In genomic region chr1:24382165-24382577, GRCh38 we compare ENCODE assay signal across 29 cellular contexts. TPM values are rescaled to one million over a fixed set of nuclear protein-coding genes. Genes with fewer than 3 reads are reported as not detected.
DNase-seq lines count a peak whose midpoint lies in the region; ATAC-seq and TF ChIP-seq lines count a peak whose summit lies in the region.
"Had no signal": no experiment of that assay in that cellular context is flagged by ENCODE, and none has a peak within 500 bp of the region (broad histone marks: within the 10 kb centered on the region; RNA-seq: fewer than 3 reads in every experiment).

No MANE protein-coding gene starts in this region.

- DNase-seq in RWPE1 (ENCODE audit: low spot score) (peak; percentile 41), osteocyte (ENCODE audit: extremely low spot score, unreplicated experiment) (peak; percentile 10), SKM-1 treated with dmso at 0.1 percent for 144 hours (lab: John Stamatoyannopoulos, UW; ENCODE audit: unreplicated experiment) (no peak), Calu3 (no peak)
- no peak for DNase-seq in effector memory CD4-positive, alpha-beta T cell
- DNase-seq: activated CD4-positive, alpha-beta T cell treated with anti-CD3 and anti-CD28 coated beads, Interleukin-2, amount 10 ng/mL, durations not matched to agents 7 days and 5 days; activated T-cell treated with anti-CD3 and anti-CD28 coated beads, Interleukin-2, amount 50 U/mL, for 24 hours; AML-193; CD4-positive, alpha-beta T cell; DND-41; GF-D8; GM23248; naive thymus-derived CD4-positive, alpha-beta T cell; NCI-H1048; NCI-H2107; NCI-H748 treated with DMSO at 0.1 percent for 48 hours; stimulated activated CD4-positive, alpha-beta T cell treated with anti-CD3 and anti-CD28 coated beads, Interleukin-4, amount 100 ng/mL, for 4 hours; substantia nigra; SW 1271; T1000; upper lobe of right lung; WERI-Rb-1 had no signal

- H3K4me3 Mint-ChIP-seq in osteocyte (ENCODE audit: unreplicated experiment), result no peak overlapping the region
- H3K4me3 Mint-ChIP-seq in Calu3 (ENCODE audit: low read depth, unreplicated experiment), result no peak overlapping the region
- H3K4me3 Mint-ChIP-seq: activated CD4-positive, alpha-beta T cell treated with anti-CD3 and anti-CD28 coated beads, Interleukin-2, amount 10 ng/mL, durations not matched to agents 7 days and 5 days; activated T-cell treated with anti-CD3 and anti-CD28 coated beads, Interleukin-2, amount 50 U/mL, for 24 hours; CD4-positive, alpha-beta T cell; central memory CD8-positive, alpha-beta T cell; dendritic cell treated with granulocyte-macrophage colony-stimulating factor and Interleukin-4, amounts not matched to agents 40 ng/mL and 50 ng/mL, for 4 days; naive thymus-derived CD4-positive, alpha-beta T cell had no signal

- CTCF ChIA-PET in RWPE1 (lab: Yijun Ruan, JAX) (interaction anchor here (1.0 to 1.4 kb wide), 3 partner anchors 9 to 183 kb away, joined by 6 to 8 read pairs (median 7); no protein-coding TSS in a partner anchor), Calu3 (lab: Charles Lee) (interaction anchor here (0.7 kb wide), 1 partner anchor 1419 kb away, joined by 3 read pairs; no protein-coding TSS in a partner anchor)

- peaks cover 5% of the 10 kb centered on the region for H3K36me3 Mint-ChIP-seq in osteocyte (ENCODE audit: unreplicated experiment)
- H3K36me3 Mint-ChIP-seq in Calu3 (ENCODE audit: insufficient read depth, unreplicated experiment), result peaks cover 10% of the 10 kb centered on the region

- intact Hi-C loops in Calu3 (cut with micrococcal nuclease; ENCODE audit: unreplicated experiment), result no loop called here

- TF ChIP-seq CTCF in RWPE1 (conservative IDR thresholded peaks at IDR 0.05; ENCODE audit: low read depth), result no peak
- no peak for TF ChIP-seq CTCF in osteocyte (IDR thresholded peaks at IDR 0.05)
- no peak for TF ChIP-seq CTCF in Calu3 (IDR thresholded peaks at IDR 0.05; ENCODE audit: unreplicated experiment)

- BruUV-seq in Calu3 (replicated peaks; lab: Mats Ljungman, UMichigan), result no TSS peak

- POLR2A ChIA-PET in RWPE1 (lab: Yijun Ruan, JAX; ENCODE audit: low non-redundant PET), result no interaction called here

- ATAC-seq in esophagus mucosa, result peak; percentile 63
- ATAC-seq: left lobe of liver; naive thymus-derived CD4-positive, alpha-beta T cell; upper lobe of right lung had no signal

- H3K4me1 ChIP-seq in BLaER1, result peaks cover 13% of the 10 kb centered on the region; the same call in 1 of the 2 replicates
- H3K4me1 ChIP-seq in effector memory CD4-positive, alpha-beta T cell (ENCODE audit: control insufficient read depth, insufficient read depth, low read length, poor library complexity, severe bottlenecking), result peaks cover 8% of the 10 kb centered on the region

- no peak overlapping the region for H3K4me3 ChIP-seq in BLaER1
- H3K4me3 ChIP-seq in effector memory CD4-positive, alpha-beta T cell (ENCODE audit: insufficient read depth, low read depth, low read length, poor library complexity, severe bottlenecking), result no peak overlapping the region
- H3K4me3 ChIP-seq: GM23248, upper lobe of right lung had no signal

- H3K9ac ChIP-seq in BLaER1, result no peak overlapping the region
- H3K9ac ChIP-seq: GM23248 had no signal

- H3K9me3 ChIP-seq in BLaER1, result no peaks in the 10 kb centered on the region
- H3K9me3 ChIP-seq in effector memory CD4-positive, alpha-beta T cell (ENCODE audit: control insufficient read depth, low read length), result no peaks in the 10 kb centered on the region
- H3K9me3 ChIP-seq: neutrophil, upper lobe of right lung had no signal

- H3K27me3 Mint-ChIP-seq in osteocyte (ENCODE audit: unreplicated experiment) (no peaks in the 10 kb centered on the region), Calu3 (ENCODE audit: unreplicated experiment) (no peaks in the 10 kb centered on the region)
- H3K27me3 Mint-ChIP-seq: activated CD4-positive, alpha-beta T cell treated with anti-CD3 and anti-CD28 coated beads, Interleukin-2, amount 10 ng/mL, durations not matched to agents 7 days and 5 days; activated T-cell treated with anti-CD3 and anti-CD28 coated beads, Interleukin-2, amount 50 U/mL, for 24 hours; CD4-positive, alpha-beta T cell; central memory CD8-positive, alpha-beta T cell; dendritic cell treated with granulocyte-macrophage colony-stimulating factor and Interleukin-4, amounts not matched to agents 40 ng/mL and 50 ng/mL, for 4 days; naive thymus-derived CD4-positive, alpha-beta T cell; progenitor cell of endocrine pancreas had no signal

- no peak overlapping the region for H3K27ac ChIP-seq in BLaER1
- H3K27ac ChIP-seq in RWPE1, result peak overlapping the region; percentile 65
- H3K27ac ChIP-seq in effector memory CD4-positive, alpha-beta T cell (ENCODE audit: insufficient read depth, low read length, poor library complexity, severe bottlenecking), result no peak overlapping the region
- H3K27ac ChIP-seq: GM23248, neutrophil, upper lobe of right lung, WERI-Rb-1 had no signal

- H4K20me1 ChIP-seq in BLaER1, result no peaks in the 10 kb centered on the region

- H3K36me3 ChIP-seq in BLaER1, result no peaks in the 10 kb centered on the region
- no peaks in the 10 kb centered on the region for H3K36me3 ChIP-seq in effector memory CD4-positive, alpha-beta T cell (ENCODE audit: control insufficient read depth, insufficient read depth, low read length)
- H3K36me3 ChIP-seq: neutrophil had no signal

- H3K4me2 ChIP-seq in BLaER1, result peak overlapping the region; percentile 23; the same call in 1 of the 2 replicates

- H3K4me1 Mint-ChIP-seq in osteocyte (ENCODE audit: unreplicated experiment) (peaks cover 26% of the 10 kb centered on the region), Calu3 (ENCODE audit: low read depth, unreplicated experiment) (peaks cover 10% of the 10 kb centered on the region)

- H3K9me3 Mint-ChIP-seq in osteocyte (ENCODE audit: unreplicated experiment) (no peaks in the 10 kb centered on the region), Calu3 (ENCODE audit: low read depth, unreplicated experiment) (no peaks in the 10 kb centered on the region)
- H3K9me3 Mint-ChIP-seq: activated CD4-positive, alpha-beta T cell treated with anti-CD3 and anti-CD28 coated beads, Interleukin-2, amount 10 ng/mL, durations not matched to agents 7 days and 5 days; activated T-cell treated with anti-CD3 and anti-CD28 coated beads, Interleukin-2, amount 50 U/mL, for 24 hours; CD4-positive, alpha-beta T cell; central memory CD8-positive, alpha-beta T cell; dendritic cell treated with granulocyte-macrophage colony-stimulating factor and Interleukin-4, amounts not matched to agents 40 ng/mL and 50 ng/mL, for 4 days; naive thymus-derived CD4-positive, alpha-beta T cell had no signal

- peaks cover 6% of the 10 kb centered on the region; the same call in 1 of the 2 replicates for H3K27me3 ChIP-seq in BLaER1
- H3K27me3 ChIP-seq in effector memory CD4-positive, alpha-beta T cell (replicated peaks; ENCODE audit: control insufficient read depth, insufficient read depth, low read length, poor library complexity, severe bottlenecking), result no peaks in the 10 kb centered on the region
- H3K27me3 ChIP-seq: neutrophil, upper lobe of right lung had no signal

- H3K27ac Mint-ChIP-seq in osteocyte (ENCODE audit: unreplicated experiment) (no peak overlapping the region), Calu3 (ENCODE audit: unreplicated experiment) (no peak overlapping the region)
- H3K27ac Mint-ChIP-seq: activated CD4-positive, alpha-beta T cell treated with anti-CD3 and anti-CD28 coated beads, Interleukin-2, amount 10 ng/mL, durations not matched to agents 7 days and 5 days; activated T-cell treated with anti-CD3 and anti-CD28 coated beads, Interleukin-2, amount 50 U/mL, for 24 hours; CD4-positive, alpha-beta T cell; dendritic cell treated with granulocyte-macrophage colony-stimulating factor and Interleukin-4, amounts not matched to agents 40 ng/mL and 50 ng/mL, for 4 days had no signal

RNA-seq across cellular contexts. Expression of gene STPG1, which starts 31.4 kb away (rescaled TPM):
- 8.0 TPM for total RNA-seq in esophagus mucosa
- total RNA-seq in osteocyte, result 5.3 and 5.4 TPM in 2 replicates
- 9.1 and 10.4 TPM in 2 replicates for total RNA-seq in Calu3 (2022)

RNA-seq across cellular contexts. Expression of gene NIPAL3, which starts 33.4 kb away (rescaled TPM):
- total RNA-seq in esophagus mucosa, result 21.3 TPM
- total RNA-seq in osteocyte, result 25.8 and 28.4 TPM in 2 replicates
- total RNA-seq in Calu3 (2022), result 28.8 and 30.8 TPM in 2 replicates

Comparison
In these comparisons a context has a peak if more than half of its experiments do, and no peak if none do; other contexts are left out.
1. DNase-seq: peak in RWPE1 (single experiment) and osteocyte (single experiment); none in effector memory CD4-positive, alpha-beta T cell (0 of 3), SKM-1 treated with dmso at 0.1 percent for 144 hours (single experiment) and Calu3 (single experiment).